ENCODE assay signal across 30 cellular contexts in genomic region chr12:123491056-123491455, GRCh38.
"Had no signal": no experiment of that assay in that cellular context is flagged by ENCODE, and none has a peak within 500 bp of the region (broad histone marks: within the 10 kb centered on the region; RNA-seq: fewer than 3 reads in every experiment).

No MANE protein-coding gene starts in this region.

- H3K9me3 Mint-ChIP-seq: activated naive CD4-positive, alpha-beta T cell treated with anti-CD3 and anti-CD28 coated beads for 36 hours; activated naive CD8-positive, alpha-beta T cell treated with anti-CD3 and anti-CD28 coated beads for 36 hours; brain; effector memory CD8-positive, alpha-beta T cell; naive B cell; stimulated activated effector memory CD8-positive, alpha-beta T cell treated with anti-CD3 and anti-CD28 coated beads, Interleukin-12 subunit alpha, Interleukin-12 subunit beta, amount 100 ng/mL, for 72 hours; stimulated activated naive CD8-positive, alpha-beta T cell treated with anti-CD3 and anti-CD28 coated beads, Interleukin-15, Interleukin-2, amounts not matched to agents 100 ng/mL and 50 ng/mL, for 24 hours; T-helper 1 cell treated with Interleukin-12 subunit alpha and Interleukin-12 subunit beta and Interleukin-4 antibody, amounts not matched to agents 30 μg/mL and 1 μg/mL, for 36 hours had no signal

- ATAC-seq: activated CD4-positive, CD25-positive, alpha-beta regulatory T cell treated with anti-CD3 and anti-CD28 coated beads, Interleukin-2, amount 50 U/mL, for 24 hours; effector memory CD8-positive, alpha-beta T cell; right lobe of liver; stimulated activated effector memory CD8-positive, alpha-beta T cell treated with anti-CD3 and anti-CD28 coated beads, Interleukin-12 subunit alpha, Interleukin-12 subunit beta, amount 100 ng/mL, for 72 hours; upper lobe of right lung had no signal

- H3K9ac ChIP-seq: parathyroid adenoma had no signal

- DNase-seq: activated CD4-positive, alpha-beta T cell treated with anti-CD3 and anti-CD28 coated beads for 48 hours; activated CD4-positive, alpha-beta T cell treated with anti-CD3 and anti-CD28 coated beads, Interleukin-2, amount 50 U/mL, for 48 hours; activated CD8-positive, alpha-beta memory T cell treated with anti-CD3 and anti-CD28 coated beads for 24 hours; activated effector memory CD4-positive, alpha-beta T cell treated with anti-CD3 and anti-CD28 coated beads, Interleukin-2, amount 50 U/mL, for 16 hours; activated naive CD4-positive, alpha-beta T cell treated with anti-CD3 and anti-CD28 coated beads for 36 hours; activated naive CD8-positive, alpha-beta T cell treated with anti-CD3 and anti-CD28 coated beads for 36 hours; adrenal gland; aorta; cerebellar nuclear complex; colonic mucosa; effector memory CD8-positive, alpha-beta T cell; foreskin fibroblast; heart left ventricle; mammary epithelial cell; naive B cell; nucleus accumbens; right lobe of liver; stimulated activated CD4-positive, alpha-beta T cell treated with anti-CD3 and anti-CD28 coated beads, Interleukin-12 subunit alpha, Interleukin-12 subunit beta, amount 100 ng/mL, for 4 hours; stimulated activated CD4-positive, alpha-beta T cell treated with anti-CD3 and anti-CD28 coated beads, Interleukin-4, amount 100 ng/mL, for 24 hours; SW 1271; T-helper 9 cell; upper lobe of right lung had no signal

- H2AFZ ChIP-seq: parathyroid adenoma had no signal

- H3K27me3 ChIP-seq: adrenal gland, cardiac muscle cell, colonic mucosa, heart left ventricle, right lobe of liver, upper lobe of right lung had no signal

- H3K4me1 Mint-ChIP-seq: activated naive CD8-positive, alpha-beta T cell treated with anti-CD3 and anti-CD28 coated beads for 36 hours; naive B cell; stimulated activated effector memory CD8-positive, alpha-beta T cell treated with anti-CD3 and anti-CD28 coated beads, Interleukin-12 subunit alpha, Interleukin-12 subunit beta, amount 100 ng/mL, for 72 hours had no signal

- H3K36me3 ChIP-seq: adrenal gland, cardiac muscle cell, colonic mucosa, right lobe of liver, upper lobe of right lung had no signal

- H3K9me3 ChIP-seq: adrenal gland, colonic mucosa, heart left ventricle, right lobe of liver, upper lobe of right lung had no signal

- H3K4me1 ChIP-seq: adrenal gland, colonic mucosa, parathyroid adenoma, right lobe of liver, upper lobe of right lung had no signal

- H3K4me3 Mint-ChIP-seq: activated naive CD4-positive, alpha-beta T cell treated with anti-CD3 and anti-CD28 coated beads for 36 hours; activated naive CD8-positive, alpha-beta T cell treated with anti-CD3 and anti-CD28 coated beads for 36 hours; brain; effector memory CD8-positive, alpha-beta T cell; naive B cell; stimulated activated effector memory CD8-positive, alpha-beta T cell treated with anti-CD3 and anti-CD28 coated beads, Interleukin-12 subunit alpha, Interleukin-12 subunit beta, amount 100 ng/mL, for 72 hours; stimulated activated naive CD8-positive, alpha-beta T cell treated with anti-CD3 and anti-CD28 coated beads, Interleukin-15, Interleukin-2, amounts not matched to agents 100 ng/mL and 50 ng/mL, for 24 hours; T-helper 1 cell treated with Interleukin-12 subunit alpha and Interleukin-12 subunit beta and Interleukin-4 antibody, amounts not matched to agents 30 μg/mL and 1 μg/mL, for 36 hours had no signal

- H3K27ac Mint-ChIP-seq: activated naive CD4-positive, alpha-beta T cell treated with anti-CD3 and anti-CD28 coated beads for 36 hours; activated naive CD8-positive, alpha-beta T cell treated with anti-CD3 and anti-CD28 coated beads for 36 hours; brain; effector memory CD8-positive, alpha-beta T cell; naive B cell; stimulated activated effector memory CD8-positive, alpha-beta T cell treated with anti-CD3 and anti-CD28 coated beads, Interleukin-12 subunit alpha, Interleukin-12 subunit beta, amount 100 ng/mL, for 72 hours; stimulated activated naive CD8-positive, alpha-beta T cell treated with anti-CD3 and anti-CD28 coated beads, Interleukin-15, Interleukin-2, amounts not matched to agents 100 ng/mL and 50 ng/mL, for 24 hours; T-helper 1 cell treated with Interleukin-12 subunit alpha and Interleukin-12 subunit beta and Interleukin-4 antibody, amounts not matched to agents 30 μg/mL and 1 μg/mL, for 36 hours had no signal

- H3K27me3 Mint-ChIP-seq: activated naive CD8-positive, alpha-beta T cell treated with anti-CD3 and anti-CD28 coated beads for 36 hours; brain; effector memory CD8-positive, alpha-beta T cell; stimulated activated naive CD8-positive, alpha-beta T cell treated with anti-CD3 and anti-CD28 coated beads, Interleukin-15, Interleukin-2, amounts not matched to agents 100 ng/mL and 50 ng/mL, for 24 hours had no signal

- H3K27ac ChIP-seq: adrenal gland, cardiac muscle cell, colonic mucosa, parathyroid adenoma, right lobe of liver, skin epidermis, upper lobe of right lung had no signal

- H3K36me3 Mint-ChIP-seq: activated naive CD8-positive, alpha-beta T cell treated with anti-CD3 and anti-CD28 coated beads for 36 hours; naive B cell; stimulated activated effector memory CD8-positive, alpha-beta T cell treated with anti-CD3 and anti-CD28 coated beads, Interleukin-12 subunit alpha, Interleukin-12 subunit beta, amount 100 ng/mL, for 72 hours had no signal

- H3K4me3 ChIP-seq: adrenal gland, cardiac muscle cell, colonic mucosa, heart left ventricle, right lobe of liver, skin epidermis, upper lobe of right lung had no signal
